Comparison of ENCODE assay signal across 35 cellular contexts in the genomic region with DNA sequence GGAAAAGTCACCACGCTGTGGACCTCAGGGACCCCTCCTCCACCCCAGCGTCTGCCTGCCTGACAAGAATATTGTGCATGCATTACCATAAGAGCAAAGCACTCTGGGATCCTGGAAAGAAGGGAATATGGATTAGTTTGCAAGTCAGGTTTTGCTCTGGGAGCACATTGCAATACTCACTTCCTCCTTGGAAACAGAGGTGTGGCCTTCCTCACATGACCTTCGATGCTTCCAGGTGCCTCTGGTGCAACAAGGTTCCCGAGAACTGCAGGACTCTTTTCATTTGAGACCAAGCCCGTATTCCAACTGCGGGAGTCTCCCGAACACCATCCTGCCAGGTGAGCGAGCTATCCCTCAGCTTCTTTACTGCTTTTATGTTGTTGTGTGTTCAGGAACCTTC.
"Had no signal": no experiment of that assay in that cellular context is flagged by ENCODE, and none has a peak within 500 bp of the region (broad histone marks: within the 10 kb centered on the region; RNA-seq: fewer than 3 reads in every experiment).

No MANE protein-coding gene starts in this region.

- ATAC-seq: activated CD4-positive, CD25-positive, alpha-beta regulatory T cell treated with anti-CD3 and anti-CD28 coated beads, Interleukin-2, amount 50 U/mL, for 24 hours; activated CD8-positive, alpha-beta T cell treated with anti-CD3 and anti-CD28 coated beads for 36 hours; activated naive CD8-positive, alpha-beta T cell treated with anti-CD3 and anti-CD28 coated beads, Interleukin-2, amount 50 U/mL, for 24 hours; activated T-cell treated with anti-CD3 and anti-CD28 coated beads, Interleukin-2, amount 50 U/mL, for 72 hours; body of pancreas; effector memory CD8-positive, alpha-beta T cell; foreskin keratinocyte; gastrocnemius medialis; heart left ventricle; T-helper 17 cell had no signal

- DNase-seq: activated B cell treated with CpG ODN at 0.5 μM for 24 hours; activated CD4-positive, alpha-beta T cell treated with anti-CD3 and anti-CD28 coated beads for 48 hours; activated CD4-positive, alpha-beta T cell treated with anti-CD3 and anti-CD28 coated beads, Interleukin-2, amount 50 U/mL, for 1 hour; activated CD4-positive, alpha-beta T cell treated with anti-CD3 and anti-CD28 coated beads, Interleukin-2, amount 50 U/mL, for 48 hours; activated CD8-positive, alpha-beta memory T cell treated with anti-CD3 and anti-CD28 coated beads for 24 hours; activated CD8-positive, alpha-beta T cell treated with anti-CD3 and anti-CD28 coated beads for 36 hours; activated gamma-delta T cell; activated naive CD4-positive, alpha-beta T cell treated with Interleukin-2 at 50 U/mL for 16 hours; activated naive CD8-positive, alpha-beta T cell treated with anti-CD3 and anti-CD28 coated beads for 36 hours; activated naive CD8-positive, alpha-beta T cell treated with anti-CD3 and anti-CD28 coated beads, Interleukin-2, amount 50 U/mL, for 24 hours; activated T-cell treated with anti-CD3 and anti-CD28 coated beads, Interleukin-2, amount 50 U/mL, for 1 hour; activated T-cell treated with anti-CD3 and anti-CD28 coated beads, Interleukin-2, amount 50 U/mL, for 72 hours; adrenal gland; amygdala; aorta; body of pancreas; central memory CD4-positive, alpha-beta T cell; cerebellar nuclear complex; effector CD4-positive, alpha-beta T cell; effector memory CD8-positive, alpha-beta T cell; erythroblast; foreskin keratinocyte; glutamatergic neuron; heart left ventricle; T-helper 1 cell; T-helper 17 cell; T1000; WERI-Rb-1 had no signal

- H3K9me3 ChIP-seq: adrenal gland, body of pancreas, esophagus muscularis mucosa, gastrocnemius medialis, heart left ventricle had no signal

- H3K4me3 ChIP-seq: adrenal gland, body of pancreas, coronary artery, esophagus muscularis mucosa, gastrocnemius medialis, heart left ventricle had no signal

- H3K9me3 Mint-ChIP-seq: activated B cell treated with CpG ODN at 0.5 μM for 24 hours; activated CD8-positive, alpha-beta T cell treated with anti-CD3 and anti-CD28 coated beads for 36 hours; activated naive CD4-positive, alpha-beta T cell treated with anti-CD3 and anti-CD28 coated beads, Interleukin-2, amount 50 U/mL, for 24 hours; activated naive CD8-positive, alpha-beta T cell treated with anti-CD3 and anti-CD28 coated beads for 36 hours; activated naive CD8-positive, alpha-beta T cell treated with anti-CD3 and anti-CD28 coated beads, Interleukin-2, amount 50 U/mL, for 24 hours; activated T-cell treated with anti-CD3 and anti-CD28 coated beads, Interleukin-2, amount 50 U/mL, for 72 hours; dendritic cell treated with granulocyte-macrophage colony-stimulating factor and Interleukin-4, amounts not matched to agents 40 ng/mL and 50 ng/mL, for 4 days; effector memory CD8-positive, alpha-beta T cell; T-helper 2 cell treated with Interferon-gamma antibody and Interleukin-4, amounts not matched to agents 5 μg/mL and 100 μg/mL, for 36 hours had no signal

- H3K27me3 Mint-ChIP-seq: activated B cell treated with CpG ODN at 0.5 μM for 24 hours; activated CD8-positive, alpha-beta T cell treated with anti-CD3 and anti-CD28 coated beads for 36 hours; activated naive CD4-positive, alpha-beta T cell treated with anti-CD3 and anti-CD28 coated beads, Interleukin-2, amount 50 U/mL, for 24 hours; activated naive CD8-positive, alpha-beta T cell treated with anti-CD3 and anti-CD28 coated beads for 36 hours; activated naive CD8-positive, alpha-beta T cell treated with anti-CD3 and anti-CD28 coated beads, Interleukin-2, amount 50 U/mL, for 24 hours; dendritic cell treated with granulocyte-macrophage colony-stimulating factor and Interleukin-4, amounts not matched to agents 40 ng/mL and 50 ng/mL, for 4 days; effector memory CD8-positive, alpha-beta T cell; T-helper 17 cell had no signal

- H3K27ac ChIP-seq: body of pancreas, coronary artery, esophagus muscularis mucosa, foreskin keratinocyte, heart left ventricle, WERI-Rb-1 had no signal

- H3K4me1 ChIP-seq: adrenal gland, body of pancreas, esophagus muscularis mucosa, foreskin keratinocyte, gastrocnemius medialis, heart left ventricle had no signal

- H3K4me3 Mint-ChIP-seq: activated B cell treated with CpG ODN at 0.5 μM for 24 hours; activated CD8-positive, alpha-beta T cell treated with anti-CD3 and anti-CD28 coated beads for 36 hours; activated naive CD4-positive, alpha-beta T cell treated with anti-CD3 and anti-CD28 coated beads, Interleukin-2, amount 50 U/mL, for 24 hours; activated naive CD8-positive, alpha-beta T cell treated with anti-CD3 and anti-CD28 coated beads for 36 hours; activated naive CD8-positive, alpha-beta T cell treated with anti-CD3 and anti-CD28 coated beads, Interleukin-2, amount 50 U/mL, for 24 hours; activated T-cell treated with anti-CD3 and anti-CD28 coated beads, Interleukin-2, amount 50 U/mL, for 72 hours; dendritic cell treated with granulocyte-macrophage colony-stimulating factor and Interleukin-4, amounts not matched to agents 40 ng/mL and 50 ng/mL, for 4 days; effector memory CD8-positive, alpha-beta T cell; T-helper 17 cell; T-helper 2 cell treated with Interferon-gamma antibody and Interleukin-4, amounts not matched to agents 5 μg/mL and 100 μg/mL, for 36 hours had no signal

- H3K27ac Mint-ChIP-seq: activated B cell treated with CpG ODN at 0.5 μM for 24 hours; activated CD8-positive, alpha-beta T cell treated with anti-CD3 and anti-CD28 coated beads for 36 hours; activated naive CD4-positive, alpha-beta T cell treated with anti-CD3 and anti-CD28 coated beads, Interleukin-2, amount 50 U/mL, for 24 hours; activated naive CD8-positive, alpha-beta T cell treated with anti-CD3 and anti-CD28 coated beads for 36 hours; activated naive CD8-positive, alpha-beta T cell treated with anti-CD3 and anti-CD28 coated beads, Interleukin-2, amount 50 U/mL, for 24 hours; dendritic cell treated with granulocyte-macrophage colony-stimulating factor and Interleukin-4, amounts not matched to agents 40 ng/mL and 50 ng/mL, for 4 days; effector memory CD8-positive, alpha-beta T cell; T-helper 2 cell treated with Interferon-gamma antibody and Interleukin-4, amounts not matched to agents 5 μg/mL and 100 μg/mL, for 36 hours had no signal

- H3K27me3 ChIP-seq: adrenal gland, body of pancreas, esophagus muscularis mucosa, foreskin keratinocyte, gastrocnemius medialis, heart left ventricle had no signal

- H3K4me1 Mint-ChIP-seq: activated B cell treated with CpG ODN at 0.5 μM for 24 hours; activated naive CD4-positive, alpha-beta T cell treated with anti-CD3 and anti-CD28 coated beads, Interleukin-2, amount 50 U/mL, for 24 hours; activated naive CD8-positive, alpha-beta T cell treated with anti-CD3 and anti-CD28 coated beads for 36 hours; activated naive CD8-positive, alpha-beta T cell treated with anti-CD3 and anti-CD28 coated beads, Interleukin-2, amount 50 U/mL, for 24 hours had no signal
